23 cellular contexts compared by ENCODE assay signal in genomic region chr4:169400832-169401231, GRCh38.
"Had no signal": no experiment of that assay in that cellular context is flagged by ENCODE, and none has a peak within 500 bp of the region (broad histone marks: within the 10 kb centered on the region; RNA-seq: fewer than 3 reads in every experiment).

No MANE protein-coding gene starts in this region.

- DNase-seq: Kasumi-1, MM.1S, NCI-H1092 treated with DMSO at 0.1 percent for 48 hours, NCI-H1436, NCI-H187, NCI-H2029, NCI-H2081 treated with DMSO at 0.1 percent for 48 hours, NCI-H2171, NCI-H226, NCI-H446, NCI-H510A, NCI-H524 treated with DMSO at 0.1 percent for 48 hours, NCI-H69, NCI-H774, RPMI8226, SHP77, T-helper 1 cell had no signal

- H3K4me2 ChIP-seq: KMS-11 had no signal

- H3K9ac ChIP-seq: KMS-11 had no signal

- FAIRE-seq: HTR-8/SVneo, K562, RCC 7860 had no signal

- ATAC-seq: K562, SK-N-SH treated with all-trans-retinoic acid at 6 μM for 48 hours had no signal

- H3K4me3 ChIP-seq: K562 had no signal

- H3K27ac ChIP-seq: HL-60, KMS-11 had no signal
